In genomic region chr12:89709994-89710872, GRCh38 we compare ENCODE assay signal across 1 cellular context.
TF ChIP-seq lines count a peak whose summit lies in the region.

No MANE protein-coding gene starts in this region.

TF ChIP-seq in K562, 482 proteins besides CTCF, POLR2A, EP300 and RAD21 (continued from another document and continues in another):
- TF ChIP-seq MGA (IDR thresholded peaks at IDR 0.05) (peak; percentile 81; the same call in 1 of the 2 replicates), ZNF785 (CRISPR knock-in tag; IDR thresholded peaks at IDR 0.05) (no peak), ZSCAN29 (IDR thresholded peaks at IDR 0.05) (peak; percentile 61; the same call in 1 of the 2 replicates), ZNF263 (CRISPR knock-in tag; IDR thresholded peaks at IDR 0.05; ENCODE audit: borderline replicate concordance) (no peak), EWSR1 (IDR thresholded peaks at IDR 0.05; ENCODE audit: borderline replicate concordance, low read depth, partially characterized antibody) (no peak), BDP1 (IDR thresholded peaks at IDR 0.05; ENCODE audit: insufficient read depth, insufficient read length) (no peak), C11orf30 (IDR thresholded peaks at IDR 0.05; ENCODE audit: low read depth) (no peak), NFE2 (IDR thresholded peaks at IDR 0.05; ENCODE audit: low read depth) (no peak), CHD7 (IDR thresholded peaks at IDR 0.05; ENCODE audit: low read depth, low read length) (no peak), FOXK1 (CRISPR knock-in tag; IDR thresholded peaks at IDR 0.05; ENCODE audit: borderline replicate concordance) (no peak), STAT5B (CRISPR knock-in tag; IDR thresholded peaks at IDR 0.05) (no peak), ZNF589 (CRISPR knock-in tag; IDR thresholded peaks at IDR 0.05; ENCODE audit: low read depth) (no peak), E2F8 (IDR thresholded peaks at IDR 0.05; ENCODE audit: low read depth, partially characterized antibody) (no peak), RBM39 (optimal IDR thresholded peaks at IDR 0.05; ENCODE audit: low read depth, low read length) (no peak), SMAD3 (CRISPR knock-in tag; conservative IDR thresholded peaks at IDR 0.05) (no peak), ZNF445 (CRISPR knock-in tag; IDR thresholded peaks at IDR 0.05; ENCODE audit: low read depth) (no peak), HDGF (IDR thresholded peaks at IDR 0.05) (no peak), ZNF232 (CRISPR knock-in tag; IDR thresholded peaks at IDR 0.05) (no peak), ZNF384 (IDR thresholded peaks at IDR 0.05; ENCODE audit: low read depth, low read length) (0 out of 2 replicates have a peak, but pooled peaks have one; percentile 17), BCLAF1 (IDR thresholded peaks at IDR 0.05; ENCODE audit: borderline replicate concordance in 1 of 2, control insufficient read depth in 1 of 2, low read depth in 2 of 2, low read length in 1 of 2) (no peak), EZH2 (IDR thresholded peaks at IDR 0.05; ENCODE audit: borderline replicate concordance, low read depth, low read length) (no peak), ARHGAP35 (IDR thresholded peaks at IDR 0.05; ENCODE audit: partially characterized antibody) (no peak), ZFP36 (IDR thresholded peaks at IDR 0.05; ENCODE audit: low read depth, low read length, partially characterized antibody) (no peak), KLF10 (CRISPR knock-in tag; IDR thresholded peaks at IDR 0.05) (no peak), PHF21A (IDR thresholded peaks at IDR 0.05; ENCODE audit: borderline replicate concordance, low read depth) (no peak), SRSF3 (IDR thresholded peaks at IDR 0.05; ENCODE audit: insufficient read depth, low read length) (no peak)
